Comparison of ENCODE assay signal across 21 cellular contexts in genomic region chr2:187511356-187512315, GRCh38. TPM values are rescaled to one million over a fixed set of nuclear protein-coding genes. Genes with fewer than 3 reads are reported as not detected.
DNase-seq lines count a peak whose midpoint lies in the region; ATAC-seq lines count a peak whose summit lies in the region.
"Had no signal": no experiment of that assay in that cellular context is flagged by ENCODE, and none has a peak within 500 bp of the region (broad histone marks: within the 10 kb centered on the region; RNA-seq: fewer than 3 reads in every experiment).

No MANE protein-coding gene starts in this region.

- H2BK15ac ChIP-seq in mesenchymal stem cell (ENCODE audit: low read depth, poor library complexity, severe bottlenecking), result no peak overlapping the region

- peaks cover 2% of the 10 kb centered on the region for H3K79me2 ChIP-seq in trophoblast cell (ENCODE audit: control insufficient read depth, insufficient read depth, low read length, poor library complexity)

- DNase-seq in T-helper 2 cell treated with Interferon-gamma antibody and Interleukin-4, amounts not matched to agents 5 μg/mL and 100 μg/mL, for 36 hours (ENCODE audit: low spot score), result no peak
- DNase-seq in T-helper 2 cell, result no peak
- no peak for DNase-seq in activated T-helper 2 cell treated with anti-CD3 and anti-CD28 coated beads, Interferon-gamma antibody, Interleukin-2, Interleukin-4, amounts not matched to agents 10 μg/mL and 5 μg/mL and 100 μg/mL, durations not matched to agents 14 hours and 24 hours and 36 hours (ENCODE audit: low spot score)
- DNase-seq in mesenchymal stem cell, result no peak
- DNase-seq in trophoblast cell, result peak in 1 of 2 donors; percentile 45
- no peak for DNase-seq in cerebellum (ENCODE audit: low spot score)
- DNase-seq: AML-193; DMS 273 treated with DMSO at 0.1 percent for 48 hours; MG63; NCI-H1092; NCI-H146; NCI-H2029 treated with DMSO at 0.1 percent for 48 hours; NCI-H2171; NCI-H748 treated with DMSO at 0.1 percent for 48 hours; NK-92 treated with Interleukin-12 subunit alpha and Interleukin-12 subunit beta, amount 100 ng/mL, for 24 hours; Right ventricle myocardium superior had no signal

- H4K91ac ChIP-seq in mesenchymal stem cell (ENCODE audit: low read length), result no peak overlapping the region
- H4K91ac ChIP-seq in trophoblast cell (ENCODE audit: low read depth, low read length), result peak overlapping the region; percentile 64

- no peak overlapping the region for H3K23ac ChIP-seq in mesenchymal stem cell (ENCODE audit: low read length in 2 of 2)
- H3K23ac ChIP-seq in trophoblast cell (ENCODE audit: low read length), result no peak overlapping the region

- no peak overlapping the region for H3K14ac ChIP-seq in mesenchymal stem cell (ENCODE audit: low read length in 2 of 2)
- peak overlapping the region; percentile 80 for H3K14ac ChIP-seq in trophoblast cell (ENCODE audit: low read length)

- intact Hi-C loops in activated T-helper 2 cell treated with anti-CD3 and anti-CD28 coated beads, Interferon-gamma antibody, Interleukin-2, Interleukin-4, amounts not matched to agents 10 μg/mL and 5 μg/mL and 100 μg/mL, durations not matched to agents 14 hours and 24 hours and 36 hours (cut with micrococcal nuclease), result loop anchor here (2.0 kb wide), 2 partner anchors 13 to 41 kb away; no protein-coding TSS in a partner anchor

- peaks cover 7% of the 10 kb centered on the region for H3K79me1 ChIP-seq in mesenchymal stem cell (replicated peaks; ENCODE audit: low read length, poor library complexity, severe bottlenecking)
- H3K79me1 ChIP-seq in trophoblast cell (ENCODE audit: low read length), result peaks cover 11% of the 10 kb centered on the region

- H3K4me1 ChIP-seq in mesenchymal stem cell (ENCODE audit: control insufficient read depth, insufficient read depth, low read depth, low read length), result no peaks in the 10 kb centered on the region
- H3K4me1 ChIP-seq in trophoblast cell (ENCODE audit: control insufficient read depth in 1 of 2, insufficient read depth in 2 of 2, low read length in 2 of 2), result peaks cover 8 to 13% of the 10 kb centered on the region in 2 experiments

- no peak overlapping the region for H2BK12ac ChIP-seq in mesenchymal stem cell (ENCODE audit: low read length in 2 of 2)
- peak overlapping the region; percentile 90 for H2BK12ac ChIP-seq in trophoblast cell (ENCODE audit: low read length)

- ATAC-seq in HG02610 (IDR thresholded peaks at IDR 0.05; ENCODE audit: unreplicated experiment), result no peak
- ATAC-seq in HG03097 (IDR thresholded peaks at IDR 0.05; ENCODE audit: low FRiP score, unreplicated experiment), result no peak

- H3K36me3 ChIP-seq in mesenchymal stem cell (ENCODE audit: control insufficient read depth in 1 of 2, insufficient read depth in 2 of 2, low read depth in 1 of 2, low read length in 2 of 2) (peaks cover 0 to 4% of the 10 kb centered on the region in 2 experiments), trophoblast cell (ENCODE audit: control insufficient read depth in 1 of 2, insufficient read depth in 2 of 2, low read length in 2 of 2) (no peaks in the 10 kb centered on the region)
- H3K36me3 ChIP-seq: MG63 had no signal

- H4K8ac ChIP-seq in mesenchymal stem cell (ENCODE audit: low read length) (peak overlapping the region; percentile 28), trophoblast cell (ENCODE audit: low read depth, low read length) (peak overlapping the region; percentile 53)

- H3K18ac ChIP-seq in mesenchymal stem cell (ENCODE audit: low read depth in 1 of 2, low read length in 2 of 2) (no peak overlapping the region), trophoblast cell (ENCODE audit: low read length) (peak overlapping the region; percentile 76)

- no peak overlapping the region for H2AK5ac ChIP-seq in mesenchymal stem cell (ENCODE audit: low read length, severe bottlenecking)
- H2AK5ac ChIP-seq in trophoblast cell (ENCODE audit: low read length), result peak overlapping the region; percentile 99

- H2AFZ ChIP-seq in mesenchymal stem cell (ENCODE audit: low read depth, low read length), result no peak overlapping the region
- H2AFZ ChIP-seq in trophoblast cell (ENCODE audit: insufficient read depth, low read length, poor library complexity), result no peak overlapping the region

- H3K27ac Mint-ChIP-seq in T-helper 2 cell treated with Interferon-gamma antibody and Interleukin-4, amounts not matched to agents 5 μg/mL and 100 μg/mL, for 36 hours, result peak overlapping the region; percentile 49
- H3K27ac Mint-ChIP-seq in activated T-helper 2 cell treated with anti-CD3 and anti-CD28 coated beads, Interferon-gamma antibody, Interleukin-2, Interleukin-4, amounts not matched to agents 10 μg/mL and 5 μg/mL and 100 μg/mL, durations not matched to agents 14 hours and 24 hours and 36 hours, result peak overlapping the region; percentile 11

- H3K4ac ChIP-seq in mesenchymal stem cell (ENCODE audit: low read depth in 1 of 2, low read length in 2 of 2) (no peak overlapping the region), trophoblast cell (ENCODE audit: low read depth, low read length) (peak overlapping the region; percentile 78)

- H4K12ac ChIP-seq in trophoblast cell (ENCODE audit: low read depth, low read length), result no peak overlapping the region

- H3K4me3 ChIP-seq in mesenchymal stem cell (ENCODE audit: insufficient read depth in 1 of 2, low read depth in 1 of 2, low read length in 2 of 2) (no peak overlapping the region), trophoblast cell (ENCODE audit: low read depth, low read length) (no peak overlapping the region)
- H3K4me3 ChIP-seq: MG63 had no signal

- no peak overlapping the region for H2BK5ac ChIP-seq in mesenchymal stem cell (ENCODE audit: low read depth, low read length, poor library complexity, severe bottlenecking)
- H2BK5ac ChIP-seq in trophoblast cell (ENCODE audit: low read depth, low read length, poor library complexity), result peak overlapping the region; percentile 60

- H2BK120ac ChIP-seq in mesenchymal stem cell (ENCODE audit: low read depth, low read length), result no peak overlapping the region
- H2BK120ac ChIP-seq in trophoblast cell (ENCODE audit: insufficient read depth, low read length, poor library complexity), result peak overlapping the region; percentile 54

- 87% methylated on average over 8 of the region's 9 CpGs for WGBS in mesenchymal stem cell
- no CpG with 5 or more reads among the region's 9 CpGs for WGBS in trophoblast cell (ENCODE audit: extremely low coverage, insufficient coverage, insufficient read length)

- peaks cover 2% of the 10 kb centered on the region for H3K27me3 Mint-ChIP-seq in T-helper 2 cell treated with Interferon-gamma antibody and Interleukin-4, amounts not matched to agents 5 μg/mL and 100 μg/mL, for 36 hours (ENCODE audit: low read depth)
- peaks cover 4% of the 10 kb centered on the region for H3K27me3 Mint-ChIP-seq in activated T-helper 2 cell treated with anti-CD3 and anti-CD28 coated beads, Interferon-gamma antibody, Interleukin-2, Interleukin-4, amounts not matched to agents 10 μg/mL and 5 μg/mL and 100 μg/mL, durations not matched to agents 14 hours and 24 hours and 36 hours (ENCODE audit: low read depth)

- H3K9me3 ChIP-seq in mesenchymal stem cell (ENCODE audit: control insufficient read depth, low read length) (no peaks in the 10 kb centered on the region), trophoblast cell (ENCODE audit: insufficient read depth, low read depth, low read length) (no peaks in the 10 kb centered on the region)

- no peak overlapping the region for H3K4me3 Mint-ChIP-seq in T-helper 2 cell treated with Interferon-gamma antibody and Interleukin-4, amounts not matched to agents 5 μg/mL and 100 μg/mL, for 36 hours
- no peak overlapping the region for H3K4me3 Mint-ChIP-seq in activated T-helper 2 cell treated with anti-CD3 and anti-CD28 coated beads, Interferon-gamma antibody, Interleukin-2, Interleukin-4, amounts not matched to agents 10 μg/mL and 5 μg/mL and 100 μg/mL, durations not matched to agents 14 hours and 24 hours and 36 hours (ENCODE audit: low read depth)

- H3K9ac ChIP-seq in mesenchymal stem cell (ENCODE audit: low read length) (no peak overlapping the region), trophoblast cell (ENCODE audit: low read length) (no peak overlapping the region)

- no peaks in the 10 kb centered on the region for H3K36me3 Mint-ChIP-seq in T-helper 2 cell treated with Interferon-gamma antibody and Interleukin-4, amounts not matched to agents 5 μg/mL and 100 μg/mL, for 36 hours (ENCODE audit: low read depth)
- H3K36me3 Mint-ChIP-seq in activated T-helper 2 cell treated with anti-CD3 and anti-CD28 coated beads, Interferon-gamma antibody, Interleukin-2, Interleukin-4, amounts not matched to agents 10 μg/mL and 5 μg/mL and 100 μg/mL, durations not matched to agents 14 hours and 24 hours and 36 hours (ENCODE audit: low read depth), result no peaks in the 10 kb centered on the region

- H3K27ac ChIP-seq in mesenchymal stem cell (ENCODE audit: low read length, poor library complexity, severe bottlenecking), result no peak overlapping the region
- H3K27ac ChIP-seq in trophoblast cell (ENCODE audit: low read depth, low read length), result peak overlapping the region; percentile 92
- H3K27ac ChIP-seq: 22Rv1, C4-2B had no signal

- H3K4me1 Mint-ChIP-seq in T-helper 2 cell treated with Interferon-gamma antibody and Interleukin-4, amounts not matched to agents 5 μg/mL and 100 μg/mL, for 36 hours (ENCODE audit: low read depth), result peaks cover 21% of the 10 kb centered on the region
- H3K4me1 Mint-ChIP-seq in activated T-helper 2 cell treated with anti-CD3 and anti-CD28 coated beads, Interferon-gamma antibody, Interleukin-2, Interleukin-4, amounts not matched to agents 10 μg/mL and 5 μg/mL and 100 μg/mL, durations not matched to agents 14 hours and 24 hours and 36 hours (ENCODE audit: low read depth), result peaks cover 14% of the 10 kb centered on the region

- no peak overlapping the region for H3K4me2 ChIP-seq in mesenchymal stem cell (ENCODE audit: low read length, poor library complexity, severe bottlenecking)
- H3K4me2 ChIP-seq in trophoblast cell (ENCODE audit: low read length), result no peak overlapping the region

- H3K9me3 Mint-ChIP-seq in T-helper 2 cell treated with Interferon-gamma antibody and Interleukin-4, amounts not matched to agents 5 μg/mL and 100 μg/mL, for 36 hours, result no peaks in the 10 kb centered on the region
- H3K9me3 Mint-ChIP-seq in activated T-helper 2 cell treated with anti-CD3 and anti-CD28 coated beads, Interferon-gamma antibody, Interleukin-2, Interleukin-4, amounts not matched to agents 10 μg/mL and 5 μg/mL and 100 μg/mL, durations not matched to agents 14 hours and 24 hours and 36 hours, result no peaks in the 10 kb centered on the region

- H3K27me3 ChIP-seq in mesenchymal stem cell (ENCODE audit: control insufficient read depth in 1 of 2, insufficient read depth in 1 of 2, low read length in 2 of 2) (no peaks in the 10 kb centered on the region), trophoblast cell (ENCODE audit: insufficient read depth, low read length) (no peaks in the 10 kb centered on the region)
- H3K27me3 ChIP-seq: MG63 had no signal

RNA-seq across cellular contexts. Expression of gene TFPI, which starts 42.6 kb away (rescaled TPM):
- total RNA-seq in activated T-helper 2 cell treated with anti-CD3 and anti-CD28 coated beads, Interferon-gamma antibody, Interleukin-2, Interleukin-4, amounts not matched to agents 10 μg/mL and 5 μg/mL and 100 μg/mL, durations not matched to agents 14 hours and 24 hours and 36 hours, result 0.41 and 0.50 TPM in 2 replicates
- polyA plus RNA-seq in mesenchymal stem cell (2013, experiment 1 of 2), result 486 TPM
- polyA plus RNA-seq in mesenchymal stem cell (2013, experiment 2 of 2), result 510 TPM
- polyA plus RNA-seq in trophoblast cell (2013), result 210 and 216 TPM in 2 replicates
- total RNA-seq in cerebellum, result 40.3 TPM
- total RNA-seq: OCI-LY7 had no signal

Comparison
In these comparisons a context has a peak if more than half of its experiments do, and no peak if none do; other contexts are left out.
1. RNA of gene TFPI, which starts 42.6 kb away (total RNA-seq): 40.3 TPM in cerebellum (single experiment); 0.41 to 0.50 TPM in activated T-helper 2 cell treated with anti-CD3 and anti-CD28 coated beads, Interferon-gamma antibody, Interleukin-2, Interleukin-4, amounts not matched to agents 10 μg/mL and 5 μg/mL and 100 μg/mL, durations not matched to agents 14 hours and 24 hours and 36 hours; every median in the first group is over 10 times any median in the second.